Comparison of ENCODE assay signal across 13 cellular contexts in genomic region chr10:127354992-127355391, GRCh38.
DNase-seq lines count a peak whose midpoint lies in the region; TF ChIP-seq lines count a peak whose summit lies in the region.
"Had no signal": no experiment of that assay in that cellular context is flagged by ENCODE, and none has a peak within 500 bp of the region (broad histone marks: within the 10 kb centered on the region; RNA-seq: fewer than 3 reads in every experiment).

No MANE protein-coding gene starts in this region.

- 89% methylated on average over 1 of the region's 1 CpG; no CpG with 5 or more reads in 1 of the 2 experiments for WGBS in endodermal cell (ENCODE audit: insufficient coverage in 1 of 2, insufficient read length in 1 of 2), 2 experiments
- 81 to 93% methylated on average over 1 of the region's 1 CpG for WGBS in testis, 2 donors

- TF ChIP-seq CTCF in Loucy (conservative IDR thresholded peaks at IDR 0.05; ENCODE audit: low read length) (peak; percentile 33; the same call in 1 of the 2 replicates), endodermal cell (conservative IDR thresholded peaks at IDR 0.05) (peak; percentile 60), osteoblast (IDR thresholded peaks at IDR 0.05; ENCODE audit: extremely low read depth, low read depth, low read length) (peak; percentile 42), testis (IDR thresholded peaks at IDR 0.05) (peak in 1 of 3 experiments; percentile 43)

- peak; percentile 19 for DNase-seq in DMS153 treated with DMSO at 0.1 percent for 48 hours (lab: John Stamatoyannopoulos, UW; ENCODE audit: unreplicated experiment)
- no peak for DNase-seq in endodermal cell
- DNase-seq in osteoblast (ENCODE audit: insufficient read length, low spot score, missing footprints) = no peak
- no peak for DNase-seq in testis
- no peak for DNase-seq in superior temporal gyrus (ENCODE audit: extremely low spot score)
- no peak for DNase-seq in activated naive CD4-positive, alpha-beta T cell treated with Interleukin-2 at 50 U/mL for 16 hours
- DNase-seq: activated naive CD8-positive, alpha-beta T cell treated with anti-CD3 and anti-CD28 coated beads, Interleukin-2, amount 10 ng/mL, durations not matched to agents 7 days and 5 days; left lung; naive thymus-derived CD8-positive, alpha-beta T cell; NCI-H2081 treated with DMSO at 0.1 percent for 48 hours had no signal

- H3K9ac ChIP-seq in Loucy (ENCODE audit: low read depth, low read length, poor library complexity, severe bottlenecking) = no peak overlapping the region
- no peak overlapping the region for H3K9ac ChIP-seq in endodermal cell (ENCODE audit: extremely low read depth, low read length, poor library complexity, severe bottlenecking)

- H3K36me3 Mint-ChIP-seq in endodermal cell (ENCODE audit: low read depth) = peaks cover 15% of the 10 kb centered on the region
- H3K36me3 Mint-ChIP-seq: activated naive CD8-positive, alpha-beta T cell treated with anti-CD3 and anti-CD28 coated beads, Interleukin-2, amount 10 ng/mL, durations not matched to agents 7 days and 5 days; naive thymus-derived CD8-positive, alpha-beta T cell had no signal

- H3K9me3 ChIP-seq in Loucy (ENCODE audit: insufficient read depth, low read depth, low read length) (no peaks in the 10 kb centered on the region; the same call in 1 of the 2 replicates), endodermal cell (ENCODE audit: control insufficient read depth, low read length) (no peaks in the 10 kb centered on the region), osteoblast (ENCODE audit: low read depth, low read length) (no peaks in the 10 kb centered on the region), testis (no peaks in the 10 kb centered on the region)
- H3K9me3 ChIP-seq: left lung had no signal

- no peaks in the 10 kb centered on the region for H3K9me3 Mint-ChIP-seq in endodermal cell
- H3K9me3 Mint-ChIP-seq: activated naive CD8-positive, alpha-beta T cell treated with anti-CD3 and anti-CD28 coated beads, Interleukin-2, amount 10 ng/mL, durations not matched to agents 7 days and 5 days; dendritic cell treated with granulocyte-macrophage colony-stimulating factor and Interleukin-4, amounts not matched to agents 40 ng/mL and 50 ng/mL, for 4 days; T-helper 1 cell treated with Interleukin-12 subunit alpha and Interleukin-12 subunit beta and Interleukin-4 antibody, amounts not matched to agents 30 μg/mL and 1 μg/mL, for 36 hours had no signal

- H3K36me3 ChIP-seq in Loucy (ENCODE audit: insufficient read depth, low read length) = no peaks in the 10 kb centered on the region
- H3K36me3 ChIP-seq in endodermal cell (ENCODE audit: control insufficient read depth, insufficient read depth, low read length) = peaks cover 5% of the 10 kb centered on the region
- H3K36me3 ChIP-seq in osteoblast (ENCODE audit: insufficient read depth, low read length) = peaks cover 6% of the 10 kb centered on the region
- no peaks in the 10 kb centered on the region for H3K36me3 ChIP-seq in testis (ENCODE audit: low read depth, missing control alignments)
- H3K36me3 ChIP-seq: left lung had no signal

- H3K27me3 ChIP-seq in Loucy (ENCODE audit: insufficient read depth, low read length, poor library complexity, severe bottlenecking) (no peaks in the 10 kb centered on the region), endodermal cell (ENCODE audit: control insufficient read depth, insufficient read depth, low read length, poor library complexity, severe bottlenecking) (no peaks in the 10 kb centered on the region), osteoblast (ENCODE audit: insufficient read depth, low read length) (no peaks in the 10 kb centered on the region), testis (no peaks in the 10 kb centered on the region)
- H3K27me3 ChIP-seq: left lung had no signal

- no peak overlapping the region for H2AFZ ChIP-seq in Loucy (ENCODE audit: low read length)
- no peak overlapping the region for H2AFZ ChIP-seq in osteoblast (ENCODE audit: low read length)

- no peaks in the 10 kb centered on the region for H4K20me1 ChIP-seq in Loucy (ENCODE audit: insufficient read depth, low read length, poor library complexity, severe bottlenecking)
- peaks cover 2% of the 10 kb centered on the region for H4K20me1 ChIP-seq in osteoblast (ENCODE audit: insufficient read depth, low read length)

- TF ChIP-seq POLR2A in testis (IDR thresholded peaks at IDR 0.05) = no peak

- H3K4me3 ChIP-seq in Loucy (ENCODE audit: low read length, poor library complexity, severe bottlenecking) (no peak overlapping the region), endodermal cell (ENCODE audit: low read length) (no peak overlapping the region), osteoblast (ENCODE audit: insufficient read depth, low read length) (no peak overlapping the region), testis (no peak overlapping the region)
- H3K4me3 ChIP-seq: left lung had no signal

- H3F3A ChIP-seq in Loucy (ENCODE audit: low read depth) = no peaks in the 10 kb centered on the region

- intact Hi-C loops in testis (cut with DNase I; ENCODE audit: low total_unique reads) = no loop called here

- H3K4me2 ChIP-seq in Loucy (ENCODE audit: low read depth, low read length, poor library complexity, severe bottlenecking) = no peak overlapping the region
- no peak overlapping the region for H3K4me2 ChIP-seq in osteoblast (ENCODE audit: insufficient read depth, low read length)

- no peaks in the 10 kb centered on the region for H3K9me2 ChIP-seq in Loucy (replicated peaks; ENCODE audit: low read depth, low read length)

- no peak overlapping the region for H3K4me3 Mint-ChIP-seq in endodermal cell
- H3K4me3 Mint-ChIP-seq: activated naive CD8-positive, alpha-beta T cell treated with anti-CD3 and anti-CD28 coated beads, Interleukin-2, amount 10 ng/mL, durations not matched to agents 7 days and 5 days; dendritic cell treated with granulocyte-macrophage colony-stimulating factor and Interleukin-4, amounts not matched to agents 40 ng/mL and 50 ng/mL, for 4 days; naive thymus-derived CD8-positive, alpha-beta T cell; T-helper 1 cell treated with Interleukin-12 subunit alpha and Interleukin-12 subunit beta and Interleukin-4 antibody, amounts not matched to agents 30 μg/mL and 1 μg/mL, for 36 hours had no signal

- H3K27ac ChIP-seq in endodermal cell (ENCODE audit: low read depth, low read length) = no peak overlapping the region
- H3K27ac ChIP-seq in osteoblast (ENCODE audit: low read depth, low read length) = no peak overlapping the region
- H3K27ac ChIP-seq in testis = no peak overlapping the region
- H3K27ac ChIP-seq: left lung had no signal

- no peaks in the 10 kb centered on the region for H3K27me3 Mint-ChIP-seq in endodermal cell (ENCODE audit: insufficient read depth)
- H3K27me3 Mint-ChIP-seq: activated naive CD8-positive, alpha-beta T cell treated with anti-CD3 and anti-CD28 coated beads, Interleukin-2, amount 10 ng/mL, durations not matched to agents 7 days and 5 days; dendritic cell treated with granulocyte-macrophage colony-stimulating factor and Interleukin-4, amounts not matched to agents 40 ng/mL and 50 ng/mL, for 4 days had no signal

- H3K27ac Mint-ChIP-seq in endodermal cell = no peak overlapping the region
- H3K27ac Mint-ChIP-seq: activated naive CD8-positive, alpha-beta T cell treated with anti-CD3 and anti-CD28 coated beads, Interleukin-2, amount 10 ng/mL, durations not matched to agents 7 days and 5 days; dendritic cell treated with granulocyte-macrophage colony-stimulating factor and Interleukin-4, amounts not matched to agents 40 ng/mL and 50 ng/mL, for 4 days; naive thymus-derived CD8-positive, alpha-beta T cell; T-helper 1 cell treated with Interleukin-12 subunit alpha and Interleukin-12 subunit beta and Interleukin-4 antibody, amounts not matched to agents 30 μg/mL and 1 μg/mL, for 36 hours had no signal

- no peaks in the 10 kb centered on the region for H3K79me2 ChIP-seq in Loucy (ENCODE audit: insufficient read depth, low read length)
- H3K79me2 ChIP-seq in osteoblast (ENCODE audit: insufficient read depth, low read length) = no peaks in the 10 kb centered on the region

- H3K4me1 ChIP-seq in Loucy (ENCODE audit: insufficient read depth, low read length, poor library complexity, severe bottlenecking) = no peaks in the 10 kb centered on the region
- H3K4me1 ChIP-seq in endodermal cell (ENCODE audit: control insufficient read depth, insufficient read depth, low read length) = no peaks in the 10 kb centered on the region
- H3K4me1 ChIP-seq in osteoblast (ENCODE audit: insufficient read depth, low read length) = no peaks in the 10 kb centered on the region
- no peaks in the 10 kb centered on the region for H3K4me1 ChIP-seq in testis
- H3K4me1 ChIP-seq: left lung had no signal

- no peaks in the 10 kb centered on the region for H3K4me1 Mint-ChIP-seq in endodermal cell
- H3K4me1 Mint-ChIP-seq: activated naive CD8-positive, alpha-beta T cell treated with anti-CD3 and anti-CD28 coated beads, Interleukin-2, amount 10 ng/mL, durations not matched to agents 7 days and 5 days had no signal
